Comparison of ENCODE assay signal across 15 cellular contexts in genomic region chr1:216686860-216687545, GRCh38. TPM values are rescaled to one million over a fixed set of nuclear protein-coding genes. Genes with fewer than 3 reads are reported as not detected.
A peak's percentile ranks its signal among the peaks of the same experiment; 100 is the strongest.
DNase-seq lines count a peak whose midpoint lies in the region; ATAC-seq, FAIRE-seq and TF ChIP-seq lines count a peak whose summit lies in the region.
"Had no signal": no experiment of that assay in that cellular context is flagged by ENCODE, and none has a peak within 500 bp of the region (broad histone marks: within the 10 kb centered on the region; RNA-seq: fewer than 3 reads in every experiment).

No MANE protein-coding gene starts in this region.

- H3K27me3 ChIP-seq in endodermal cell (ENCODE audit: control insufficient read depth, insufficient read depth, low read length, poor library complexity, severe bottlenecking) = no peaks in the 10 kb centered on the region
- H3K27me3 ChIP-seq in left lung = no peaks in the 10 kb centered on the region

- H3K9me3 Mint-ChIP-seq in endodermal cell = no peaks in the 10 kb centered on the region

- H3K4me3 Mint-ChIP-seq in endodermal cell = peak overlapping the region; percentile 9
- H3K4me3 Mint-ChIP-seq: activated T-cell treated with anti-CD3 and anti-CD28 coated beads, Interleukin-2, amount 50 U/mL, for 24 hours; B cell; natural killer cell had no signal

- H3K36me3 ChIP-seq in endodermal cell (ENCODE audit: control insufficient read depth, insufficient read depth, low read length) (no peaks in the 10 kb centered on the region), left lung (no peaks in the 10 kb centered on the region)

- peak overlapping the region; percentile 29 for H3K27ac Mint-ChIP-seq in endodermal cell
- H3K27ac Mint-ChIP-seq: activated T-cell treated with anti-CD3 and anti-CD28 coated beads, Interleukin-2, amount 50 U/mL, for 24 hours; B cell; natural killer cell had no signal

- peaks cover 45% of the 10 kb centered on the region for H3K4me1 Mint-ChIP-seq in endodermal cell
- H3K4me1 Mint-ChIP-seq: B cell, natural killer cell had no signal

- ATAC-seq in left lung = peak; percentile 33
- ATAC-seq in HG02938 (IDR thresholded peaks at IDR 0.05; ENCODE audit: unreplicated experiment) = no peak
- ATAC-seq: activated CD4-positive, CD25-positive, alpha-beta regulatory T cell treated with anti-CD3 and anti-CD28 coated beads, Interleukin-2, amount 50 U/mL, for 24 hours; natural killer cell had no signal

- no peak overlapping the region for H3K27ac ChIP-seq in endodermal cell (ENCODE audit: low read depth, low read length)
- no peak overlapping the region for H3K27ac ChIP-seq in left lung

- WGBS in endodermal cell (ENCODE audit: insufficient coverage in 1 of 2, insufficient read length in 1 of 2), 2 experiments = 19 to 32% methylated on average over 4 to 12 of the region's 12 CpGs

- TF ChIP-seq CTCF in D721Med (IDR thresholded peaks at IDR 0.05; ENCODE audit: insufficient read depth, missing control alignments) (no peak), endodermal cell (conservative IDR thresholded peaks at IDR 0.05) (no peak), left lung (IDR thresholded peaks at IDR 0.05) (no peak)

- H3K9ac ChIP-seq in endodermal cell (ENCODE audit: extremely low read depth, low read length, poor library complexity, severe bottlenecking) = no peak overlapping the region

- no peaks in the 10 kb centered on the region for H3K9me3 ChIP-seq in endodermal cell (ENCODE audit: control insufficient read depth, low read length)
- no peaks in the 10 kb centered on the region for H3K9me3 ChIP-seq in left lung

- intact Hi-C loops in left lung (cut with DNase I) = no loop called here

- peaks cover 6% of the 10 kb centered on the region for H3K4me1 ChIP-seq in endodermal cell (ENCODE audit: control insufficient read depth, insufficient read depth, low read length)
- no peaks in the 10 kb centered on the region for H3K4me1 ChIP-seq in left lung

- H3K36me3 Mint-ChIP-seq in endodermal cell (ENCODE audit: low read depth) = no peaks in the 10 kb centered on the region

- no peak for DNase-seq in D721Med (ENCODE audit: insufficient read length, low spot score)
- peak; percentile 2 for DNase-seq in LHCN-M2 (ENCODE audit: low read depth)
- peak; percentile 81 for DNase-seq in endodermal cell
- DNase-seq in left lung = no peak
- no peak for DNase-seq in activated effector memory CD4-positive, alpha-beta T cell treated with Interleukin-2 at 50 U/mL for 16 hours
- DNase-seq in globus pallidus (ENCODE audit: low spot score) = no peak
- DNase-seq in stimulated activated CD4-positive, alpha-beta T cell treated with anti-CD3 and anti-CD28 coated beads, Interleukin-4, amount 100 ng/mL, for 24 hours = no peak
- DNase-seq: activated T-cell treated with anti-CD3 and anti-CD28 coated beads, Interleukin-2, amount 50 U/mL, for 24 hours; natural killer cell; NCI-H1092 treated with DMSO at 0.1 percent for 48 hours; NCI-H748 treated with DMSO at 0.1 percent for 48 hours had no signal

- H3K4me3 ChIP-seq in endodermal cell (ENCODE audit: low read length) (peak overlapping the region; percentile 50), left lung (no peak overlapping the region)

- FAIRE-seq in D721Med (lab: Jason Lieb, UNC) = peak; percentile 51
- FAIRE-seq: G401.6 had no signal

- no peaks in the 10 kb centered on the region for H3K27me3 Mint-ChIP-seq in endodermal cell (ENCODE audit: insufficient read depth)
- H3K27me3 Mint-ChIP-seq: activated T-cell treated with anti-CD3 and anti-CD28 coated beads, Interleukin-2, amount 50 U/mL, for 24 hours had no signal

RNA-seq across cellular contexts. Expression of gene ESRRG, which starts 36.2 kb away (rescaled TPM):
- total RNA-seq in LHCN-M2 (2014; rRNA removed) (0.23 TPM in 1 of 2 replicates, not detected in the other), endodermal cell (1 to 10 TPM; 5.1 to 6.7 TPM), left lung (under 1 TPM; 0.29 to 0.63 TPM)
- polyA plus RNA-seq in LHCN-M2 (2012) = 0.06 TPM
- 2.1 TPM for polyA plus RNA-seq in endodermal cell (2013, experiment 1 of 2)
- 2.0 TPM for polyA plus RNA-seq in endodermal cell (2013, experiment 2 of 2)
- total RNA-seq: B cell, natural killer cell had no signal

Comparison
In these comparisons a context has a peak if more than half of its experiments do, and no peak if none do; other contexts are left out.
1. DNase-seq: peak in LHCN-M2 (single experiment) and endodermal cell (single experiment); none in D721Med (single experiment), left lung (0 of 2), activated effector memory CD4-positive, alpha-beta T cell treated with Interleukin-2 at 50 U/mL for 16 hours (single experiment), globus pallidus (single experiment) and stimulated activated CD4-positive, alpha-beta T cell treated with anti-CD3 and anti-CD28 coated beads, Interleukin-4, amount 100 ng/mL, for 24 hours (single experiment).